18 cellular contexts compared by ENCODE assay signal in the genomic region with DNA sequence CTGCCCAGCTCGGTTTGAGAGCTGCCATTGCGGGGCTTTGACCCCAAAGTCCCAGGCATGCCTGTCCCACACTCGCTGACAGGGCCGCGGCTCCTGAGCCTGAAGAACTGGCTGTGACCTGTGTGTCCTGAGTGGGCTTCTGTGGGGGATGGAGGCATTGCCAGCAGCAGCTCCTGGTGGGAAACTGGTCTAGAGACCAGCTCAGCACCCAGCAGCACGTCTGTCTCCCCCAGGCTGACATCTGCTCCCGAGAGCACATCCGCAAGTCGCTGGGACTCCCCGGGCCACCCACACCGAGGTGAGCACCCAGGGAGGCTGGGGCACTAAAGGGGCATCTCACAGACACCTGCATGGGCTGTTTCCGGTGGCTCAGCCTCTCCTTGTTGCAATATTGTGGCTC.
"Had no signal": no experiment of that assay in that cellular context is flagged by ENCODE, and none has a peak within 500 bp of the region (broad histone marks: within the 10 kb centered on the region; RNA-seq: fewer than 3 reads in every experiment).

No MANE protein-coding gene starts in this region.

- H3K27me3 ChIP-seq: dorsolateral prefrontal cortex, heart left ventricle, testis, tibial nerve, upper lobe of right lung, vagina had no signal

- H3K4me1 ChIP-seq: testis had no signal

- H3K27ac Mint-ChIP-seq: naive B cell; nephron; stimulated activated naive CD8-positive, alpha-beta T cell treated with anti-CD3 and anti-CD28 coated beads, Interleukin-15, Interleukin-2, amounts not matched to agents 100 ng/mL and 50 ng/mL, for 24 hours had no signal

- DNase-seq: cortex of kidney; effector CD8-positive, alpha-beta T cell; hippocampal formation; kidney glomerular epithelial cell; mesendoderm; naive B cell; small intestine; stimulated activated CD4-positive, alpha-beta T cell treated with anti-CD3 and anti-CD28 coated beads, Interleukin-2, amount 100 ng/mL, for 48 hours; testis; upper lobe of right lung had no signal

- H3K9me3 ChIP-seq: heart left ventricle, testis, tibial nerve, upper lobe of right lung, vagina had no signal

- H3K4me3 Mint-ChIP-seq: naive B cell; nephron; stimulated activated naive CD8-positive, alpha-beta T cell treated with anti-CD3 and anti-CD28 coated beads, Interleukin-15, Interleukin-2, amounts not matched to agents 100 ng/mL and 50 ng/mL, for 24 hours had no signal

- H3K9me3 Mint-ChIP-seq: naive B cell; nephron; stimulated activated naive CD8-positive, alpha-beta T cell treated with anti-CD3 and anti-CD28 coated beads, Interleukin-15, Interleukin-2, amounts not matched to agents 100 ng/mL and 50 ng/mL, for 24 hours had no signal

- H3K4me1 Mint-ChIP-seq: nephron had no signal

- H3K36me3 ChIP-seq: upper lobe of right lung, vagina had no signal

- ATAC-seq: heart left ventricle, left lobe of liver, upper lobe of right lung had no signal

- H3K27me3 Mint-ChIP-seq: naive B cell; stimulated activated naive CD8-positive, alpha-beta T cell treated with anti-CD3 and anti-CD28 coated beads, Interleukin-15, Interleukin-2, amounts not matched to agents 100 ng/mL and 50 ng/mL, for 24 hours had no signal

- H3K4me3 ChIP-seq: dorsolateral prefrontal cortex, heart left ventricle, lung, testis, tibial nerve, upper lobe of right lung, vagina had no signal

- H3K36me3 Mint-ChIP-seq: naive B cell had no signal

- H3K27ac ChIP-seq: heart left ventricle, testis, tibial nerve, upper lobe of right lung, vagina had no signal
